Comparison of ENCODE assay signal across 8 cellular contexts in genomic region chr5:74684900-74685851, GRCh38. TPM values are rescaled to one million over a fixed set of nuclear protein-coding genes. Genes with fewer than 3 reads are reported as not detected.
DNase-seq lines count a peak whose midpoint lies in the region; ATAC-seq and TF ChIP-seq lines count a peak whose summit lies in the region.

Gene HEXB, plus strand, starts transcription at chr5:74685233. Its CDS starts 28 bp downstream, at chr5:74685261.

- no peaks in the 10 kb centered on the region for H3K27me3 Mint-ChIP-seq in activated CD4-positive, alpha-beta T cell treated with anti-CD3 and anti-CD28 coated beads for 36 hours

- DNase-seq in AG08395 (ENCODE audit: low spot score) (peak; percentile 94), NCI-H345 treated with DMSO at 0.1 percent for 48 hours (lab: John Stamatoyannopoulos, UW; ENCODE audit: unreplicated experiment) (peak; percentile 22), choroid plexus epithelial cell (ENCODE audit: low read depth) (peak; percentile 86), kidney glomerular epithelial cell (lab: John Stamatoyannopoulos, UW) (peak; percentile 69)
- DNase-seq in activated CD4-positive, alpha-beta T cell treated with anti-CD3 and anti-CD28 coated beads for 36 hours: peak; percentile 94
- peak; percentile 80 to 86 for DNase-seq in stimulated activated CD4-positive, alpha-beta T cell treated with anti-CD3 and anti-CD28 coated beads, Interleukin-15, amount 100 ng/mL, for 48 hours (ENCODE audit: low read depth in 2 of 2)

- TF ChIP-seq CTCF in choroid plexus epithelial cell (conservative IDR thresholded peaks at IDR 0.05; ENCODE audit: low read depth, low read length): no peak

- H3K4me1 Mint-ChIP-seq in activated CD4-positive, alpha-beta T cell treated with anti-CD3 and anti-CD28 coated beads for 36 hours: peaks cover 21% of the 10 kb centered on the region

- CTCF ChIA-PET in activated CD4-positive, alpha-beta T cell treated with anti-CD3 and anti-CD28 coated beads for 36 hours (lab: Charles Lee): interaction anchor here (0.8 to 1.4 kb wide), 5 partner anchors 38 to 783 kb away, joined by 3 to 4 read pairs (median 3); no protein-coding TSS in a partner anchor

- peak within 1 kb of the TSS; percentile 87 for H3K27ac Mint-ChIP-seq in activated CD4-positive, alpha-beta T cell treated with anti-CD3 and anti-CD28 coated beads for 36 hours

- ATAC-seq in GM18519 (IDR thresholded peaks at IDR 0.05; ENCODE audit: low FRiP score, unreplicated experiment): peak; percentile 48
- peak; percentile 80 for ATAC-seq in HG03039 (IDR thresholded peaks at IDR 0.05; ENCODE audit: unreplicated experiment)
- peak; percentile 98 for ATAC-seq in activated CD4-positive, alpha-beta T cell treated with anti-CD3 and anti-CD28 coated beads for 36 hours

- no peaks in the 10 kb centered on the region for H3K9me3 Mint-ChIP-seq in activated CD4-positive, alpha-beta T cell treated with anti-CD3 and anti-CD28 coated beads for 36 hours (ENCODE audit: low read depth)

- intact Hi-C loops in activated CD4-positive, alpha-beta T cell treated with anti-CD3 and anti-CD28 coated beads for 36 hours (cut with DNase I, micrococcal nuclease): loop anchor here (1.0 to 5.0 kb wide), 8 partner anchors 45 to 1118 kb away; partner anchors contain the start of genes GFM2 (in 2 of the 2), NSA2 (in 2 of the 2), ANKRA2 (in 1 of the 2) and ENC1 (in 1 of the 2)

- POLR2A ChIA-PET in activated CD4-positive, alpha-beta T cell treated with anti-CD3 and anti-CD28 coated beads for 36 hours (lab: Charles Lee): interaction anchor here (1.4 kb wide), 1 partner anchor 82 kb away, joined by 4 read pairs; the partner anchor contains the start of genes GFM2 and NSA2

- H3K36me3 Mint-ChIP-seq in activated CD4-positive, alpha-beta T cell treated with anti-CD3 and anti-CD28 coated beads for 36 hours (ENCODE audit: low read depth): peaks cover 8% of the 10 kb centered on the region

- peak within 1 kb of the TSS; percentile 91 for H3K4me3 ChIP-seq in choroid plexus epithelial cell (ENCODE audit: low read depth, low read length)

- peak within 1 kb of the TSS; percentile 73 for H3K4me3 Mint-ChIP-seq in activated CD4-positive, alpha-beta T cell treated with anti-CD3 and anti-CD28 coated beads for 36 hours

RNA-seq across cellular contexts. Expression of gene HEXB, which starts in this region (rescaled TPM):
- total RNA-seq in activated CD4-positive, alpha-beta T cell treated with anti-CD3 and anti-CD28 coated beads for 36 hours: 10 to 100 TPM; 42.6 to 47.6 TPM

Comparison
In these comparisons a context has a peak if more than half of its experiments do, and no peak if none do; other contexts are left out.
1. Peak in every context shown above with its lines: DNase-seq, ATAC-seq and H3K4me3 ChIP-seq.
2. DNase-seq: peak in every context shown above with its lines; median percentile 94 in AG08395; 94 in activated CD4-positive, alpha-beta T cell treated with anti-CD3 and anti-CD28 coated beads for 36 hours; 86 in choroid plexus epithelial cell; 83 in stimulated activated CD4-positive, alpha-beta T cell treated with anti-CD3 and anti-CD28 coated beads, Interleukin-15, amount 100 ng/mL, for 48 hours; 69 in kidney glomerular epithelial cell; 22 in NCI-H345 treated with DMSO at 0.1 percent for 48 hours.
3. ATAC-seq: peak in every context shown above with its lines; median percentile 98 in activated CD4-positive, alpha-beta T cell treated with anti-CD3 and anti-CD28 coated beads for 36 hours; 80 in HG03039; 48 in GM18519.